In the genomic region with DNA sequence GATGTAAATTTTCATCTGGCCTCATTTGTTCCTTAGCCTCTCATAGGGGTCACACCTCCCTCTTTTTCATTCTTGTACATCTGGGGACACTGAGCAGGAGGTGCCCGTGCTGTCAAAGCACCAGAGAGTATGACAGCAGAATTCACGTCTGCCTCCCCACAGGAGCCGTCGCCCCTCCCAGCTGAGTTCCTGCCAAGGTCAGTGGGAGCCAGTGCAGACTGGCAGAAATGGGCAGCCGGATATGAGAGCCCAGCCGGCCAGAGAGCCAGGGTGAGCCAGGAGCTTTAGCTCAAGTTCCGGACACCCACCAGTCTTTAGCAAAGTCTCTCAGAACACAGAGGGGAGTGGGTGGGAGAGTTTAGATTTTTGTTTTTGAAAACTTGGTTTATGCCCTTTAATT, we compare ENCODE assay signal across 23 cellular contexts. TPM values are rescaled to one million over a fixed set of nuclear protein-coding genes. Genes with fewer than 3 reads are reported as not detected.
DNase-seq lines count a peak whose midpoint lies in the region; ATAC-seq and TF ChIP-seq lines count a peak whose summit lies in the region.
"Had no signal": no experiment of that assay in that cellular context is flagged by ENCODE, and none has a peak within 500 bp of the region (broad histone marks: within the 10 kb centered on the region; RNA-seq: fewer than 3 reads in every experiment).

No MANE protein-coding gene starts in this region.

- no peak overlapping the region for H3K27ac ChIP-seq in caudate nucleus (ENCODE audit: low read depth, low read length)
- H3K27ac ChIP-seq: esophagus muscularis mucosa, uterus had no signal

- no peak overlapping the region for H3K4me3 ChIP-seq in Caco-2 (ENCODE audit: low read depth, low read length)
- H3K4me3 ChIP-seq: esophagus muscularis mucosa, K562, uterus had no signal

- no peak for TF ChIP-seq CTCF in Caco-2 (IDR thresholded peaks at IDR 0.05; ENCODE audit: insufficient read depth in 1 of 2, low read depth in 1 of 2, low read length in 1 of 2, severe bottlenecking in 1 of 2, unreplicated experiment in 1 of 2)

- H3K36me3 ChIP-seq in Caco-2 (ENCODE audit: control insufficient read depth, insufficient read depth, low read length) = no peaks in the 10 kb centered on the region
- H3K36me3 ChIP-seq: uterus had no signal

- H3K4me3 Mint-ChIP-seq in stimulated activated naive CD8-positive, alpha-beta T cell treated with anti-CD3 and anti-CD28 coated beads, Interleukin-15, amount 100 ng/mL, for 72 hours = no peak overlapping the region
- no peak overlapping the region for H3K4me3 Mint-ChIP-seq in natural killer cell treated with Interleukin-12 subunit alpha and Interleukin-12 subunit beta and Interleukin-15 and Interleukin-18, amount 100 ng/mL, for 72 hours
- H3K4me3 Mint-ChIP-seq in Caco-2 (ENCODE audit: unreplicated experiment) = no peak overlapping the region
- H3K4me3 Mint-ChIP-seq: CD4-positive, alpha-beta T cell; T-helper 2 cell treated with Interferon-gamma antibody and Interleukin-4, amounts not matched to agents 5 μg/mL and 100 μg/mL, for 36 hours had no signal

- peaks cover 28% of the 10 kb centered on the region for H3K36me3 Mint-ChIP-seq in natural killer cell treated with Interleukin-12 subunit alpha and Interleukin-12 subunit beta and Interleukin-15 and Interleukin-18, amount 100 ng/mL, for 72 hours
- H3K36me3 Mint-ChIP-seq in Caco-2 (ENCODE audit: insufficient read depth, unreplicated experiment) = peaks cover 10% of the 10 kb centered on the region

- peaks cover 19 to 20% of the 10 kb centered on the region in 2 donors for H3K9me3 Mint-ChIP-seq in stimulated activated naive CD8-positive, alpha-beta T cell treated with anti-CD3 and anti-CD28 coated beads, Interleukin-15, amount 100 ng/mL, for 72 hours
- H3K9me3 Mint-ChIP-seq in natural killer cell treated with Interleukin-12 subunit alpha and Interleukin-12 subunit beta and Interleukin-15 and Interleukin-18, amount 100 ng/mL, for 72 hours = peaks cover 17% of the 10 kb centered on the region
- peaks cover 14% of the 10 kb centered on the region for H3K9me3 Mint-ChIP-seq in Caco-2 (ENCODE audit: unreplicated experiment)

- CTCF ChIA-PET in Caco-2 (lab: Charles Lee) = no interaction called here

- ATAC-seq in stimulated activated naive CD8-positive, alpha-beta T cell treated with anti-CD3 and anti-CD28 coated beads, Interleukin-15, amount 100 ng/mL, for 72 hours = no peak
- ATAC-seq in stimulated activated naive CD8-positive, alpha-beta T cell treated with anti-CD3 and anti-CD28 coated beads, Interleukin-15, Interleukin-2, amounts not matched to agents 100 U/mL and 50 U/mL, for 24 hours = no peak
- no peak for ATAC-seq in natural killer cell treated with Interleukin-12 subunit alpha and Interleukin-12 subunit beta and Interleukin-15 and Interleukin-18, amount 100 ng/mL, for 72 hours
- ATAC-seq: K562 had no signal

- peaks cover 25% of the 10 kb centered on the region for H3K4me1 Mint-ChIP-seq in stimulated activated naive CD8-positive, alpha-beta T cell treated with anti-CD3 and anti-CD28 coated beads, Interleukin-15, amount 100 ng/mL, for 72 hours
- H3K4me1 Mint-ChIP-seq in natural killer cell treated with Interleukin-12 subunit alpha and Interleukin-12 subunit beta and Interleukin-15 and Interleukin-18, amount 100 ng/mL, for 72 hours (ENCODE audit: low read depth in 2 of 2) = peaks cover 50 to 53% of the 10 kb centered on the region in 2 donors
- peaks cover 26% of the 10 kb centered on the region for H3K4me1 Mint-ChIP-seq in Caco-2 (ENCODE audit: low read depth, unreplicated experiment)

- POLR2A ChIA-PET in Caco-2 (lab: Charles Lee) = no interaction called here

- no TSS peak for BruUV-seq in Caco-2 (replicated peaks; lab: Mats Ljungman, UMichigan)

- intact Hi-C loops in Caco-2 (cut with micrococcal nuclease; ENCODE audit: unreplicated experiment) = no loop called here

- DNase-seq in stimulated activated naive CD8-positive, alpha-beta T cell treated with anti-CD3 and anti-CD28 coated beads, Interleukin-15, amount 100 ng/mL, for 72 hours = no peak
- DNase-seq in stimulated activated naive CD8-positive, alpha-beta T cell treated with anti-CD3 and anti-CD28 coated beads, Interleukin-15, Interleukin-2, amounts not matched to agents 100 U/mL and 50 U/mL, for 24 hours = no peak
- peak; percentile 26 for DNase-seq in ecto neural progenitor cell (ENCODE audit: low spot score)
- no peak for DNase-seq in natural killer cell treated with Interleukin-12 subunit alpha and Interleukin-12 subunit beta and Interleukin-15 and Interleukin-18, amount 100 ng/mL, for 72 hours (ENCODE audit: low spot score)
- DNase-seq in NCI-H446 treated with DMSO at 0.1 percent for 48 hours (lab: John Stamatoyannopoulos, UW) = no peak
- DNase-seq in Caco-2 = no peak
- no peak for DNase-seq in caudate nucleus (lab: John Stamatoyannopoulos, UW)
- DNase-seq: activated CD4-positive, alpha-beta T cell treated with anti-CD3 and anti-CD28 coated beads, Interleukin-2, amount 50 U/mL, for 48 hours; anterior cingulate cortex; DMS153; effector CD8-positive, alpha-beta T cell; HCEC 1CT; hypothalamus; MM.1S; NCI-H1436; NCI-H524 treated with DMSO at 0.1 percent for 48 hours; occipital lobe; SK-N-SH; uterus had no signal

- peaks cover 27% of the 10 kb centered on the region for H3K4me1 ChIP-seq in Caco-2
- H3K4me1 ChIP-seq: uterus had no signal

- H3K9me3 ChIP-seq in Caco-2 = peaks cover 10% of the 10 kb centered on the region

- H3K27ac Mint-ChIP-seq in stimulated activated naive CD8-positive, alpha-beta T cell treated with anti-CD3 and anti-CD28 coated beads, Interleukin-15, amount 100 ng/mL, for 72 hours = peak overlapping the region; percentile 1 to 17
- peak overlapping the region; percentile 56 to 75 for H3K27ac Mint-ChIP-seq in natural killer cell treated with Interleukin-12 subunit alpha and Interleukin-12 subunit beta and Interleukin-15 and Interleukin-18, amount 100 ng/mL, for 72 hours
- H3K27ac Mint-ChIP-seq in Caco-2 (ENCODE audit: unreplicated experiment) = no peak overlapping the region
- H3K27ac Mint-ChIP-seq: CD4-positive, alpha-beta T cell; T-helper 2 cell treated with Interferon-gamma antibody and Interleukin-4, amounts not matched to agents 5 μg/mL and 100 μg/mL, for 36 hours had no signal

- no peaks in the 10 kb centered on the region for H3K27me3 ChIP-seq in Caco-2 (replicated peaks; ENCODE audit: control insufficient read depth, insufficient read depth, low read length)
- H3K27me3 ChIP-seq: esophagus muscularis mucosa, uterus had no signal

- H3K27me3 Mint-ChIP-seq in stimulated activated naive CD8-positive, alpha-beta T cell treated with anti-CD3 and anti-CD28 coated beads, Interleukin-15, amount 100 ng/mL, for 72 hours = no peaks in the 10 kb centered on the region
- no peaks in the 10 kb centered on the region for H3K27me3 Mint-ChIP-seq in natural killer cell treated with Interleukin-12 subunit alpha and Interleukin-12 subunit beta and Interleukin-15 and Interleukin-18, amount 100 ng/mL, for 72 hours
- no peaks in the 10 kb centered on the region for H3K27me3 Mint-ChIP-seq in Caco-2 (ENCODE audit: insufficient read depth, unreplicated experiment)
- H3K27me3 Mint-ChIP-seq: CD4-positive, alpha-beta T cell had no signal

RNA-seq across cellular contexts. Expression of a gene that starts 21.9 kb away (rescaled TPM):
- total RNA-seq in natural killer cell treated with Interleukin-12 subunit alpha and Interleukin-12 subunit beta and Interleukin-15 and Interleukin-18, amount 100 ng/mL, for 72 hours = 10 to 100 TPM in 1 of 2 donors, 1 to 10 TPM in 1; 8.6 to 16.8 TPM
- total RNA-seq in Caco-2 (2022) = 5.5 and 5.9 TPM in 2 replicates
